Comparison of ENCODE assay signal across 1 cellular context in the genomic region with DNA sequence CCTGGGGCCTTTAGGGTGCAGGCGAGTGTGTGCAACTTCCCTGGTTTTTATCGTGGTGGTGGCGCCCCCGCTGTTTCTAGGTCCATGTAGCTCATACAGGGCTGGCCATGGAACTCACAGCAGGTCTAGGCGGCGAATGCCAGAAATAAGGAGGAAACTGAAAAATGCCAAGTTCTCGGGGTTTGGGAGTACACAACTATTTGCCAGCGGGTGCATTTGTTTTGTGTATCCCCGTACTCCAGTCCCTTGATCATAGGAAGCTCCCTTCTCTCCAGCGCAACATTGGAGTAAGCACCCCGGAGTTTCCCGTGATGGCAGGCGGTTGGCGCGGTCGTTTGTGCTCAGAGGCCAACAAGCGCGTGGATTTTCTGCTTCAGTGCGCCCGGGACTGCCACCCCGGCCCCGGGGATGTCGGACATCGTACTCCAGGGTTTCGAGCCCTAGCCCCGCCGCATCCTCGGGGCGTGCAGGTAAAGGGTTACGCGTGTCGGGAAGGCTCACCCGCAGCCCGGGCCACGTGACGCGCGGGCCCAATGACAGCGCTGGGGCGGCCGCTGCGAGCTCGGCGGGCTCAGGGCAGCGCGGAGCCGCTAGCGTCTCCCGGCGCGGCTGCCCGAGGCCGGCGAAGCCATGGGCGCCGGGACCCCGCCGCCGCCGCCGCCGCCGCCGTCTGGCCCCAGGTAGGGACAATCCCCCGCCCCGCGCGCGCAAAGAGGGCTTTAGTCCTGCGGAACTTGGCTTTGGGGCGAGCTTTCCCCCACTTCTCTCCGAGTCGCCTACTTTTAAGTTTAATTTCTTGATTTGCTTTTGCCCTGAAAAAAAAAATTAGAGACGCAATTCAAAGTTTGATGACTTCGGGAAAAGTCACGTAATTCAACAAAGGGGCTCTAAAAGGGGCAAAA.
TF ChIP-seq lines count a peak whose summit lies in the region.

No MANE protein-coding gene starts in this region.

TF ChIP-seq in WTC11, 78 proteins besides CTCF, POLR2A, EP300 and RAD21 (continued from another document):
- TF ChIP-seq, protein P1, sequence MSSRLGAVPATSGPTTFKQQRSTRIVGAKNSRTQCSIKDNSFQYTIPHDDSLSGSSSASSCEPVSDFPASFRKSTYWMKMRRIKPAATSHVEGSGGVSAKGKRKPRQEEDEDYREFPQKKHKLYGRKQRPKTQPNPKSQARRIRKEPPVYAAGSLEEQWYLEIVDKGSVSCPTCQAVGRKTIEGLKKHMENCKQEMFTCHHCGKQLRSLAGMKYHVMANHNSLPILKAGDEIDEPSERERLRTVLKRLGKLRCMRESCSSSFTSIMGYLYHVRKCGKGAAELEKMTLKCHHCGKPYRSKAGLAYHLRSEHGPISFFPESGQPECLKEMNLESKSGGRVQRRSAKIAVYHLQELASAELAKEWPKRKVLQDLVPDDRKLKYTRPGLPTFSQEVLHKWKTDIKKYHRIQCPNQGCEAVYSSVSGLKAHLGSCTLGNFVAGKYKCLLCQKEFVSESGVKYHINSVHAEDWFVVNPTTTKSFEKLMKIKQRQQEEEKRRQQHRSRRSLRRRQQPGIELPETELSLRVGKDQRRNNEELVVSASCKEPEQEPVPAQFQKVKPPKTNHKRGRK (CRISPR knock-in tag; IDR thresholded peaks at IDR 0.05; ENCODE audit: borderline replicate concordance) = no peak
- TF ChIP-seq RORB (CRISPR knock-in tag; IDR thresholded peaks at IDR 0.05) (no peak), TP53 (CRISPR knock-in tag; IDR thresholded peaks at IDR 0.05) (peak; percentile 83; the same call in 1 of the 2 replicates), KAT7 (CRISPR knock-in tag; IDR thresholded peaks at IDR 0.05; ENCODE audit: borderline replicate concordance) (peak; percentile 86; the same call in 1 of the 2 replicates), ZNF423 (CRISPR knock-in tag; IDR thresholded peaks at IDR 0.05) (no peak), NFE2L1 (CRISPR knock-in tag; IDR thresholded peaks at IDR 0.05) (peak; percentile 83), JAZF1 (CRISPR knock-in tag; IDR thresholded peaks at IDR 0.05) (no peak), SMAD4 (CRISPR knock-in tag; IDR thresholded peaks at IDR 0.05) (no peak), EMX1 (CRISPR knock-in tag; IDR thresholded peaks at IDR 0.05) (no peak), ELF4 (CRISPR knock-in tag; IDR thresholded peaks at IDR 0.05; ENCODE audit: low read depth) (0 out of 2 replicates have a peak, but pooled peaks have one; percentile 34)
- TF ChIP-seq, protein P2, sequence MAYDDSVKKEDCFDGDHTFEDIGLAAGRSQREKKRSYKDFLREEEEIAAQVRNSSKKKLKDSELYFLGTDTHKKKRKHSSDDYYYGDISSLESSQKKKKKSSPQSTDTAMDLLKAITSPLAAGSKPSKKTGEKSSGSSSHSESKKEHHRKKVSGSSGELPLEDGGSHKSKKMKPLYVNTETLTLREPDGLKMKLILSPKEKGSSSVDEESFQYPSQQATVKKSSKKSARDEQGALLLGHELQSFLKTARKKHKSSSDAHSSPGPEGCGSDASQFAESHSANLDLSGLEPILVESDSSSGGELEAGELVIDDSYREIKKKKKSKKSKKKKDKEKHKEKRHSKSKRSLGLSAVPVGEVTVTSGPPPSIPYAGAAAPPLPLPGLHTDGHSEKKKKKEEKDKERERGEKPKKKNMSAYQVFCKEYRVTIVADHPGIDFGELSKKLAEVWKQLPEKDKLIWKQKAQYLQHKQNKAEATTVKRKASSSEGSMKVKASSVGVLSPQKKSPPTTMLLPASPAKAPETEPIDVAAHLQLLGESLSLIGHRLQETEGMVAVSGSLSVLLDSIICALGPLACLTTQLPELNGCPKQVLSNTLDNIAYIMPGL (CRISPR knock-in tag; IDR thresholded peaks at IDR 0.05) = peak; percentile 63
- TF ChIP-seq, protein P3, sequence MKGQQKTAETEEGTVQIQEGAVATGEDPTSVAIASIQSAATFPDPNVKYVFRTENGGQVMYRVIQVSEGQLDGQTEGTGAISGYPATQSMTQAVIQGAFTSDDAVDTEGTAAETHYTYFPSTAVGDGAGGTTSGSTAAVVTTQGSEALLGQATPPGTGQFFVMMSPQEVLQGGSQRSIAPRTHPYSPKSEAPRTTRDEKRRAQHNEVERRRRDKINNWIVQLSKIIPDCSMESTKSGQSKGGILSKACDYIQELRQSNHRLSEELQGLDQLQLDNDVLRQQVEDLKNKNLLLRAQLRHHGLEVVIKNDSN (CRISPR knock-in tag; IDR thresholded peaks at IDR 0.05) = peak; percentile 96
- TF ChIP-seq, protein P4, sequence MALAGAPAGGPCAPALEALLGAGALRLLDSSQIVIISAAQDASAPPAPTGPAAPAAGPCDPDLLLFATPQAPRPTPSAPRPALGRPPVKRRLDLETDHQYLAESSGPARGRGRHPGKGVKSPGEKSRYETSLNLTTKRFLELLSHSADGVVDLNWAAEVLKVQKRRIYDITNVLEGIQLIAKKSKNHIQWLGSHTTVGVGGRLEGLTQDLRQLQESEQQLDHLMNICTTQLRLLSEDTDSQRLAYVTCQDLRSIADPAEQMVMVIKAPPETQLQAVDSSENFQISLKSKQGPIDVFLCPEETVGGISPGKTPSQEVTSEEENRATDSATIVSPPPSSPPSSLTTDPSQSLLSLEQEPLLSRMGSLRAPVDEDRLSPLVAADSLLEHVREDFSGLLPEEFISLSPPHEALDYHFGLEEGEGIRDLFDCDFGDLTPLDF (CRISPR knock-in tag; IDR thresholded peaks at IDR 0.05) = peak; percentile 71
- TF ChIP-seq, protein P5, sequence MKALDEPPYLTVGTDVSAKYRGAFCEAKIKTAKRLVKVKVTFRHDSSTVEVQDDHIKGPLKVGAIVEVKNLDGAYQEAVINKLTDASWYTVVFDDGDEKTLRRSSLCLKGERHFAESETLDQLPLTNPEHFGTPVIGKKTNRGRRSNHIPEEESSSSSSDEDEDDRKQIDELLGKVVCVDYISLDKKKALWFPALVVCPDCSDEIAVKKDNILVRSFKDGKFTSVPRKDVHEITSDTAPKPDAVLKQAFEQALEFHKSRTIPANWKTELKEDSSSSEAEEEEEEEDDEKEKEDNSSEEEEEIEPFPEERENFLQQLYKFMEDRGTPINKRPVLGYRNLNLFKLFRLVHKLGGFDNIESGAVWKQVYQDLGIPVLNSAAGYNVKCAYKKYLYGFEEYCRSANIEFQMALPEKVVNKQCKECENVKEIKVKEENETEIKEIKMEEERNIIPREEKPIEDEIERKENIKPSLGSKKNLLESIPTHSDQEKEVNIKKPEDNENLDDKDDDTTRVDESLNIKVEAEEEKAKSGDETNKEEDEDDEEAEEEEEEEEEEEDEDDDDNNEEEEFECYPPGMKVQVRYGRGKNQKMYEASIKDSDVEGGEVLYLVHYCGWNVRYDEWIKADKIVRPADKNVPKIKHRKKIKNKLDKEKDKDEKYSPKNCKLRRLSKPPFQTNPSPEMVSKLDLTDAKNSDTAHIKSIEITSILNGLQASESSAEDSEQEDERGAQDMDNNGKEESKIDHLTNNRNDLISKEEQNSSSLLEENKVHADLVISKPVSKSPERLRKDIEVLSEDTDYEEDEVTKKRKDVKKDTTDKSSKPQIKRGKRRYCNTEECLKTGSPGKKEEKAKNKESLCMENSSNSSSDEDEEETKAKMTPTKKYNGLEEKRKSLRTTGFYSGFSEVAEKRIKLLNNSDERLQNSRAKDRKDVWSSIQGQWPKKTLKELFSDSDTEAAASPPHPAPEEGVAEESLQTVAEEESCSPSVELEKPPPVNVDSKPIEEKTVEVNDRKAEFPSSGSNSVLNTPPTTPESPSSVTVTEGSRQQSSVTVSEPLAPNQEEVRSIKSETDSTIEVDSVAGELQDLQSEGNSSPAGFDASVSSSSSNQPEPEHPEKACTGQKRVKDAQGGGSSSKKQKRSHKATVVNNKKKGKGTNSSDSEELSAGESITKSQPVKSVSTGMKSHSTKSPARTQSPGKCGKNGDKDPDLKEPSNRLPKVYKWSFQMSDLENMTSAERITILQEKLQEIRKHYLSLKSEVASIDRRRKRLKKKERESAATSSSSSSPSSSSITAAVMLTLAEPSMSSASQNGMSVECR (CRISPR knock-in tag; IDR thresholded peaks at IDR 0.05; ENCODE audit: borderline replicate concordance) = no peak
- TF ChIP-seq, protein P6, sequence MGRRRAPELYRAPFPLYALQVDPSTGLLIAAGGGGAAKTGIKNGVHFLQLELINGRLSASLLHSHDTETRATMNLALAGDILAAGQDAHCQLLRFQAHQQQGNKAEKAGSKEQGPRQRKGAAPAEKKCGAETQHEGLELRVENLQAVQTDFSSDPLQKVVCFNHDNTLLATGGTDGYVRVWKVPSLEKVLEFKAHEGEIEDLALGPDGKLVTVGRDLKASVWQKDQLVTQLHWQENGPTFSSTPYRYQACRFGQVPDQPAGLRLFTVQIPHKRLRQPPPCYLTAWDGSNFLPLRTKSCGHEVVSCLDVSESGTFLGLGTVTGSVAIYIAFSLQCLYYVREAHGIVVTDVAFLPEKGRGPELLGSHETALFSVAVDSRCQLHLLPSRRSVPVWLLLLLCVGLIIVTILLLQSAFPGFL (CRISPR knock-in tag; IDR thresholded peaks at IDR 0.05; ENCODE audit: borderline replicate concordance) = peak; percentile 56; the same call in 1 of the 2 replicates
- TF ChIP-seq, protein P7, sequence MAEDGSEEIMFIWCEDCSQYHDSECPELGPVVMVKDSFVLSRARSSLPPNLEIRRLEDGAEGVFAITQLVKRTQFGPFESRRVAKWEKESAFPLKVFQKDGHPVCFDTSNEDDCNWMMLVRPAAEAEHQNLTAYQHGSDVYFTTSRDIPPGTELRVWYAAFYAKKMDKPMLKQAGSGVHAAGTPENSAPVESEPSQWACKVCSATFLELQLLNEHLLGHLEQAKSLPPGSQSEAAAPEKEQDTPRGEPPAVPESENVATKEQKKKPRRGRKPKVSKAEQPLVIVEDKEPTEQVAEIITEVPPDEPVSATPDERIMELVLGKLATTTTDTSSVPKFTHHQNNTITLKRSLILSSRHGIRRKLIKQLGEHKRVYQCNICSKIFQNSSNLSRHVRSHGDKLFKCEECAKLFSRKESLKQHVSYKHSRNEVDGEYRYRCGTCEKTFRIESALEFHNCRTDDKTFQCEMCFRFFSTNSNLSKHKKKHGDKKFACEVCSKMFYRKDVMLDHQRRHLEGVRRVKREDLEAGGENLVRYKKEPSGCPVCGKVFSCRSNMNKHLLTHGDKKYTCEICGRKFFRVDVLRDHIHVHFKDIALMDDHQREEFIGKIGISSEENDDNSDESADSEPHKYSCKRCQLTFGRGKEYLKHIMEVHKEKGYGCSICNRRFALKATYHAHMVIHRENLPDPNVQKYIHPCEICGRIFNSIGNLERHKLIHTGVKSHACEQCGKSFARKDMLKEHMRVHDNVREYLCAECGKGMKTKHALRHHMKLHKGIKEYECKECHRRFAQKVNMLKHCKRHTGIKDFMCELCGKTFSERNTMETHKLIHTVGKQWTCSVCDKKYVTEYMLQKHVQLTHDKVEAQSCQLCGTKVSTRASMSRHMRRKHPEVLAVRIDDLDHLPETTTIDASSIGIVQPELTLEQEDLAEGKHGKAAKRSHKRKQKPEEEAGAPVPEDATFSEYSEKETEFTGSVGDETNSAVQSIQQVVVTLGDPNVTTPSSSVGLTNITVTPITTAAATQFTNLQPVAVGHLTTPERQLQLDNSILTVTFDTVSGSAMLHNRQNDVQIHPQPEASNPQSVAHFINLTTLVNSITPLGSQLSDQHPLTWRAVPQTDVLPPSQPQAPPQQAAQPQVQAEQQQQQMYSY (CRISPR knock-in tag; IDR thresholded peaks at IDR 0.05) = 0 out of 2 replicates have a peak, but pooled peaks have one; percentile 37
- TF ChIP-seq, protein P8, sequence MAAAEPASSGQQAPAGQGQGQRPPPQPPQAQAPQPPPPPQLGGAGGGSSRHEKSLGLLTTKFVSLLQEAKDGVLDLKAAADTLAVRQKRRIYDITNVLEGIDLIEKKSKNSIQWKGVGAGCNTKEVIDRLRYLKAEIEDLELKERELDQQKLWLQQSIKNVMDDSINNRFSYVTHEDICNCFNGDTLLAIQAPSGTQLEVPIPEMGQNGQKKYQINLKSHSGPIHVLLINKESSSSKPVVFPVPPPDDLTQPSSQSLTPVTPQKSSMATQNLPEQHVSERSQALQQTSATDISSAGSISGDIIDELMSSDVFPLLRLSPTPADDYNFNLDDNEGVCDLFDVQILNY (CRISPR knock-in tag; IDR thresholded peaks at IDR 0.05) = no peak
- TF ChIP-seq, protein P9, sequence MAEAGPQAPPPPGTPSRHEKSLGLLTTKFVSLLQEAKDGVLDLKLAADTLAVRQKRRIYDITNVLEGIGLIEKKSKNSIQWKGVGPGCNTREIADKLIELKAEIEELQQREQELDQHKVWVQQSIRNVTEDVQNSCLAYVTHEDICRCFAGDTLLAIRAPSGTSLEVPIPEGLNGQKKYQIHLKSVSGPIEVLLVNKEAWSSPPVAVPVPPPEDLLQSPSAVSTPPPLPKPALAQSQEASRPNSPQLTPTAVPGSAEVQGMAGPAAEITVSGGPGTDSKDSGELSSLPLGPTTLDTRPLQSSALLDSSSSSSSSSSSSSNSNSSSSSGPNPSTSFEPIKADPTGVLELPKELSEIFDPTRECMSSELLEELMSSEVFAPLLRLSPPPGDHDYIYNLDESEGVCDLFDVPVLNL (CRISPR knock-in tag; IDR thresholded peaks at IDR 0.05; ENCODE audit: borderline replicate concordance, low read depth) = no peak
- TF ChIP-seq, protein P10, sequence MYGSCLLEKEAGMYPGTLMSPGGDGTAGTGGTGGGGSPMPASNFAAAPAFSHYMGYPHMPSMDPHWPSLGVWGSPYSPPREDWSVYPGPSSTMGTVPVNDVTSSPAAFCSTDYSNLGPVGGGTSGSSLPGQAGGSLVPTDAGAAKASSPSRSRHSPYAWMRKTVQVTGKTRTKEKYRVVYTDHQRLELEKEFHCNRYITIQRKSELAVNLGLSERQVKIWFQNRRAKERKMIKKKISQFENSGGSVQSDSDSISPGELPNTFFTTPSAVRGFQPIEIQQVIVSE (CRISPR knock-in tag; IDR thresholded peaks at IDR 0.05; ENCODE audit: borderline replicate concordance) = no peak
